In genomic region chr6:160931378-160932343, GRCh38 we compare ENCODE assay signal across 9 cellular contexts. TPM values are rescaled to one million over a fixed set of nuclear protein-coding genes. Genes with fewer than 3 reads are reported as not detected.
DNase-seq lines count a peak whose midpoint lies in the region; ATAC-seq, FAIRE-seq and TF ChIP-seq lines count a peak whose summit lies in the region.
"Had no signal": no experiment of that assay in that cellular context is flagged by ENCODE, and none has a peak within 500 bp of the region (broad histone marks: within the 10 kb centered on the region; RNA-seq: fewer than 3 reads in every experiment).

No MANE protein-coding gene starts in this region.

- intact Hi-C loops in Panc1 (cut with micrococcal nuclease; ENCODE audit: unreplicated experiment) (loop anchor here (2.0 to 10.0 kb wide), 3 partner anchors 61 to 199 kb away; no protein-coding TSS in a partner anchor), pancreas (cut with DNase I) (loop anchor here in 2 of 3 donors (5.0 to 10.0 kb wide), 2 partner anchors 443 to 446 kb away; no protein-coding TSS in a partner anchor), CD14-positive monocyte (cut with micrococcal nuclease) (loop anchor here in 1 of 2 donors (2.0 kb wide), 1 partner anchor 441 kb away; no protein-coding TSS in a partner anchor)

- CTCF ChIA-PET in Panc1 (lab: Charles Lee), result interaction anchor here (0.7 to 1.6 kb wide), 5 partner anchors 60 to 439 kb away, joined by 3 to 8 read pairs (median 4); partner anchors contain the start of gene MAP3K4

- no peak overlapping the region for H3K27ac ChIP-seq in Panc1 (ENCODE audit: low read length)
- no peak overlapping the region for H3K27ac ChIP-seq in pancreas
- H3K27ac ChIP-seq: HL-60 had no signal

- H3K27ac Mint-ChIP-seq in CD14-positive monocyte, result no peak overlapping the region

- FAIRE-seq in pancreas (lab: Jason Lieb, UNC), result no peak

- ATAC-seq in Panc1 (peak; percentile 80), pancreas (peak; percentile 52 to 74 (median 68))

- POLR2A ChIA-PET in Panc1 (lab: Charles Lee), result no interaction called here

- no TSS peak for BruUV-seq in Panc1 (replicated peaks; lab: Mats Ljungman, UMichigan)

- 39 to 44% methylated on average over 14 of the region's 14 CpGs for WGBS in pancreas, 2 donors

- H3K4me3 ChIP-seq in Panc1 (ENCODE audit: low read depth in 2 of 2, low read length in 2 of 2) (peak overlapping the region; percentile 46 to 70), fibroblast of mammary gland (ENCODE audit: control insufficient read depth, low read depth, low read length) (peak overlapping the region; percentile 61), pancreas (peak overlapping the region; percentile 26 to 66 (median 41))

- H3K9me3 Mint-ChIP-seq in CD14-positive monocyte, result peaks cover 0 to 2% (median 0%) of the 10 kb centered on the region in 7 donors

- DNase-seq in Panc1 (ENCODE audit: low read depth, low spot score) (no peak), fibroblast of mammary gland (ENCODE audit: low read depth) (peak; percentile 27), pancreas (no peak), NCI-H2029 treated with DMSO at 0.1 percent for 48 hours (lab: John Stamatoyannopoulos, UW) (no peak), RKO (ENCODE audit: low spot score) (no peak), HT-29 (ENCODE audit: low spot score) (no peak), CD14-positive monocyte (ENCODE audit: low spot score) (no peak)

- no peaks in the 10 kb centered on the region for H3K9me3 ChIP-seq in ES-I3 (ENCODE audit: control insufficient read depth, insufficient read depth, low read length)
- no peaks in the 10 kb centered on the region for H3K9me3 ChIP-seq in Panc1 (ENCODE audit: control insufficient read depth, insufficient read depth, low read depth, low read length)
- no peaks in the 10 kb centered on the region for H3K9me3 ChIP-seq in pancreas

- H3K36me3 ChIP-seq in ES-I3 (ENCODE audit: insufficient read depth, low read length), result no peaks in the 10 kb centered on the region
- no peaks in the 10 kb centered on the region for H3K36me3 ChIP-seq in Panc1 (ENCODE audit: control insufficient read depth, insufficient read depth, low read length)
- no peaks in the 10 kb centered on the region for H3K36me3 ChIP-seq in pancreas

- in situ Hi-C loops in Panc1 (cut with HindIII; ENCODE audit: low pct_unique_long_range_greater_than_20kb, low sequenced_read_pairs), result no loop called here

- peak overlapping the region in 1 of 2 donors; percentile 66 for H3K4me3 Mint-ChIP-seq in CD14-positive monocyte

- peak overlapping the region; percentile 68; the same call in 1 of the 2 replicates for H3K9ac ChIP-seq in ES-I3 (ENCODE audit: low read depth, low read length)

- H3K4me1 ChIP-seq in ES-I3 (ENCODE audit: insufficient read depth, low read length) (peaks cover 6% of the 10 kb centered on the region; the same call in 1 of the 2 replicates), Panc1 (ENCODE audit: control insufficient read depth, insufficient read depth, low read length) (peaks cover 4% of the 10 kb centered on the region; the same call in 1 of the 2 replicates), pancreas (peaks cover 0 to 4% (median 0%) of the 10 kb centered on the region in 3 donors)

- H3K36me3 Mint-ChIP-seq in CD14-positive monocyte, result no peaks in the 10 kb centered on the region

- H3K27me3 ChIP-seq in Panc1 (ENCODE audit: control insufficient read depth, insufficient read depth, low read length), result no peaks in the 10 kb centered on the region
- H3K27me3 ChIP-seq in pancreas, result no peaks in the 10 kb centered on the region

- TF ChIP-seq CTCF in Panc1 (IDR thresholded peaks at IDR 0.05), result no peak
- TF ChIP-seq CTCF in fibroblast of mammary gland (conservative IDR thresholded peaks at IDR 0.05; ENCODE audit: control insufficient read depth, insufficient read depth, low read depth, low read length), result peak; percentile 8
- TF ChIP-seq CTCF in pancreas (IDR thresholded peaks at IDR 0.05), result no peak
- TF ChIP-seq CTCF in CD14-positive monocyte (IDR thresholded peaks at IDR 0.05), result no peak

- peaks cover 11 to 29% (median 20%) of the 10 kb centered on the region in 3 donors for H3K27me3 Mint-ChIP-seq in CD14-positive monocyte (ENCODE audit: low read depth in 3 of 3)

- peaks cover 7% of the 10 kb centered on the region for H3K4me1 Mint-ChIP-seq in CD14-positive monocyte

RNA-seq across cellular contexts. Expression of gene MAP3K4, which starts 59.9 kb away (rescaled TPM):
- total RNA-seq in Panc1 (2021; ENCODE audit: unreplicated experiment) (49.3 TPM), pancreas (10 to 100 TPM; 20.4 to 32.0 (median 25.3) TPM)
- 19.3 TPM for polyA plus RNA-seq in Panc1 (2012; ENCODE audit: insufficient read length)
- polyA plus RNA-seq in pancreas (10 to 100 TPM; 10.8 to 30.4 TPM), CD14-positive monocyte (1 to 10 TPM; 3.2 to 3.5 TPM)
- 12.6 and 16.1 TPM in 2 replicates for total RNA-seq in HT-29 (2014; rRNA removed; shearing (Covaris generic))
